In genomic region chr17:42305031-42305330, GRCh38 we compare ENCODE assay signal across 6 cellular contexts. TPM values are rescaled to one million over a fixed set of nuclear protein-coding genes. Genes with fewer than 3 reads are reported as not detected.
DNase-seq lines count a peak whose midpoint lies in the region; ATAC-seq, FAIRE-seq and TF ChIP-seq lines count a peak whose summit lies in the region.
"Not testable (repeated sequence)": the region's sequence is repeated elsewhere in the genome, so short reads cannot be mapped to it uniquely, and the experiment has no call there.

No MANE protein-coding gene starts in this region.

- DNase-seq in CD4-positive, alpha-beta T cell; T-helper 2 cell treated with Interferon-gamma antibody and Interleukin-4, amounts not matched to agents 5 μg/mL and 100 μg/mL, for 36 hours (ENCODE audit: low spot score); activated T-cell treated with anti-CD3 and anti-CD28 coated beads, Interleukin-2, amount 50 U/mL, for 24 hours; HepG2 (ENCODE audit: low spot score); stimulated activated effector memory CD8-positive, alpha-beta T cell treated with anti-CD3 and anti-CD28 coated beads, Interleukin-12 subunit alpha, Interleukin-12 subunit beta, amount 100 ng/mL, for 72 hours (ENCODE audit: low spot score in 2 of 2): not testable (repeated sequence)

- not testable (repeated sequence) for TF ChIP-seq CTCF in CD4-positive, alpha-beta T cell (IDR thresholded peaks at IDR 0.05); HepG2 (CRISPR knock-in tag; IDR thresholded peaks at IDR 0.05)

- H3K4me1 ChIP-seq in HepG2 (ENCODE audit: insufficient read depth, low read length) = peaks cover 55% of the 10 kb centered on the region

- not testable (repeated sequence) for H2AFZ ChIP-seq in HepG2 (ENCODE audit: low read length)

- POLR2A ChIA-PET in CD4-positive, alpha-beta T cell (lab: Charles Lee) = interaction anchor here (1.5 kb wide), 1 partner anchor 84 kb away, joined by 3 read pairs; the partner anchor contains the start of gene STAT3
- POLR2A ChIA-PET in HepG2 (lab: Yijun Ruan, JAX) = interaction anchor here (0.9 to 1.5 kb wide), 3 partner anchors 16 to 36 kb away, joined by 3 to 5 read pairs (median 3); partner anchors contain the start of genes STAT5A and STAT5B

- H3K9me3 ChIP-seq in CD4-positive, alpha-beta T cell (ENCODE audit: control insufficient read depth, low read length); HepG2 (ENCODE audit: low read length): not testable (repeated sequence)

- not testable (repeated sequence) for TF ChIP-seq POLR2A in HepG2 (IDR thresholded peaks at IDR 0.05; ENCODE audit: insufficient read depth in 1 of 2, low read depth in 2 of 2, low read length in 2 of 2)

- H3K27me3 Mint-ChIP-seq in CD4-positive, alpha-beta T cell; T-helper 2 cell treated with Interferon-gamma antibody and Interleukin-4, amounts not matched to agents 5 μg/mL and 100 μg/mL, for 36 hours (ENCODE audit: low read depth); activated T-cell treated with anti-CD3 and anti-CD28 coated beads, Interleukin-2, amount 50 U/mL, for 24 hours; activated naive CD4-positive, alpha-beta T cell treated with anti-CD3 and anti-CD28 coated beads, Interleukin-2, amount 50 U/mL, for 24 hours: not testable (repeated sequence)

- not testable (repeated sequence) for H3K36me3 ChIP-seq in HepG2 (replicated peaks in 1 of 2; ENCODE audit: control insufficient read depth in 1 of 2, insufficient read depth in 2 of 2, low read length in 2 of 2)

- not testable (repeated sequence) for TF ChIP-seq EP300 in HepG2 (IDR thresholded peaks at IDR 0.05; ENCODE audit: low read depth in 2 of 2, low read length in 2 of 2); HepG2 (CRISPR knock-in tag; IDR thresholded peaks at IDR 0.05; ENCODE audit: borderline replicate concordance)

- CTCF ChIA-PET in CD4-positive, alpha-beta T cell (lab: Charles Lee) = interaction anchor here (0.7 kb wide), 1 partner anchor 83 kb away, joined by 3 read pairs; no protein-coding TSS in a partner anchor
- CTCF ChIA-PET in HepG2 (lab: Yijun Ruan, JAX; ENCODE audit: low intra/inter-chr PET ratio, low total read pairs) = not testable (repeated sequence)

- peak overlapping the region; percentile 41; the same call in 1 of the 2 replicates for H3K9ac ChIP-seq in HepG2 (ENCODE audit: insufficient read depth, low read depth, low read length)

- H3K4me3 ChIP-seq in HepG2 (replicated peaks in 1 of 3; ENCODE audit: insufficient read depth in 1 of 3, low read depth in 2 of 3, low read length in 3 of 3) = peak overlapping the region in 2 of 3 experiments; percentile 27 to 65; a peak in 2 of 6 replicates

- H3K9me3 Mint-ChIP-seq in CD4-positive, alpha-beta T cell; T-helper 2 cell treated with Interferon-gamma antibody and Interleukin-4, amounts not matched to agents 5 μg/mL and 100 μg/mL, for 36 hours; activated T-cell treated with anti-CD3 and anti-CD28 coated beads, Interleukin-2, amount 50 U/mL, for 24 hours; activated naive CD4-positive, alpha-beta T cell treated with anti-CD3 and anti-CD28 coated beads, Interleukin-2, amount 50 U/mL, for 24 hours; stimulated activated effector memory CD8-positive, alpha-beta T cell treated with anti-CD3 and anti-CD28 coated beads, Interleukin-12 subunit alpha, Interleukin-12 subunit beta, amount 100 ng/mL, for 72 hours: not testable (repeated sequence)

- ATAC-seq in CD4-positive, alpha-beta T cell (ENCODE audit: poor library complexity); HepG2; stimulated activated effector memory CD8-positive, alpha-beta T cell treated with anti-CD3 and anti-CD28 coated beads, Interleukin-12 subunit alpha, Interleukin-12 subunit beta, amount 100 ng/mL, for 72 hours: not testable (repeated sequence)

- not testable (repeated sequence) for H3K79me2 ChIP-seq in HepG2 (ENCODE audit: insufficient read depth, low read length)

- BruUV-seq in HepG2 (replicated peaks; lab: Mats Ljungman, UMichigan) = not testable (repeated sequence)

- TF ChIP-seq RAD21 in HepG2 (CRISPR knock-in tag; IDR thresholded peaks at IDR 0.05) = not testable (repeated sequence)

- H3K4me1 Mint-ChIP-seq in CD4-positive, alpha-beta T cell (ENCODE audit: low read depth) = peaks cover 26% of the 10 kb centered on the region
- peaks cover 13% of the 10 kb centered on the region for H3K4me1 Mint-ChIP-seq in T-helper 2 cell treated with Interferon-gamma antibody and Interleukin-4, amounts not matched to agents 5 μg/mL and 100 μg/mL, for 36 hours (ENCODE audit: low read depth)
- peaks cover 65% of the 10 kb centered on the region for H3K4me1 Mint-ChIP-seq in activated T-cell treated with anti-CD3 and anti-CD28 coated beads, Interleukin-2, amount 50 U/mL, for 24 hours (ENCODE audit: low read depth)
- H3K4me1 Mint-ChIP-seq in activated naive CD4-positive, alpha-beta T cell treated with anti-CD3 and anti-CD28 coated beads, Interleukin-2, amount 50 U/mL, for 24 hours = peaks cover 49% of the 10 kb centered on the region
- peaks cover 57% of the 10 kb centered on the region for H3K4me1 Mint-ChIP-seq in stimulated activated effector memory CD8-positive, alpha-beta T cell treated with anti-CD3 and anti-CD28 coated beads, Interleukin-12 subunit alpha, Interleukin-12 subunit beta, amount 100 ng/mL, for 72 hours

- not testable (repeated sequence) for H3K4me3 Mint-ChIP-seq in CD4-positive, alpha-beta T cell; T-helper 2 cell treated with Interferon-gamma antibody and Interleukin-4, amounts not matched to agents 5 μg/mL and 100 μg/mL, for 36 hours; activated T-cell treated with anti-CD3 and anti-CD28 coated beads, Interleukin-2, amount 50 U/mL, for 24 hours; activated naive CD4-positive, alpha-beta T cell treated with anti-CD3 and anti-CD28 coated beads, Interleukin-2, amount 50 U/mL, for 24 hours; stimulated activated effector memory CD8-positive, alpha-beta T cell treated with anti-CD3 and anti-CD28 coated beads, Interleukin-12 subunit alpha, Interleukin-12 subunit beta, amount 100 ng/mL, for 72 hours

- WGBS in HepG2 (ENCODE audit: low lambda C conversion rate) = 93% methylated on average over 6 of the region's 6 CpGs

- peaks cover 88% of the 10 kb centered on the region for H3K36me3 Mint-ChIP-seq in CD4-positive, alpha-beta T cell (ENCODE audit: low read depth)
- H3K36me3 Mint-ChIP-seq in T-helper 2 cell treated with Interferon-gamma antibody and Interleukin-4, amounts not matched to agents 5 μg/mL and 100 μg/mL, for 36 hours (ENCODE audit: low read depth) = peaks cover 70% of the 10 kb centered on the region
- H3K36me3 Mint-ChIP-seq in activated T-cell treated with anti-CD3 and anti-CD28 coated beads, Interleukin-2, amount 50 U/mL, for 24 hours (ENCODE audit: low read depth) = peaks cover 94% of the 10 kb centered on the region
- H3K36me3 Mint-ChIP-seq in activated naive CD4-positive, alpha-beta T cell treated with anti-CD3 and anti-CD28 coated beads, Interleukin-2, amount 50 U/mL, for 24 hours = peaks cover 30% of the 10 kb centered on the region
- H3K36me3 Mint-ChIP-seq in stimulated activated effector memory CD8-positive, alpha-beta T cell treated with anti-CD3 and anti-CD28 coated beads, Interleukin-12 subunit alpha, Interleukin-12 subunit beta, amount 100 ng/mL, for 72 hours = peaks cover 100% of the 10 kb centered on the region

- H3K27ac Mint-ChIP-seq in CD4-positive, alpha-beta T cell = peak overlapping the region; percentile 75
- H3K27ac Mint-ChIP-seq in T-helper 2 cell treated with Interferon-gamma antibody and Interleukin-4, amounts not matched to agents 5 μg/mL and 100 μg/mL, for 36 hours = peak overlapping the region; percentile 65
- H3K27ac Mint-ChIP-seq in activated T-cell treated with anti-CD3 and anti-CD28 coated beads, Interleukin-2, amount 50 U/mL, for 24 hours = peak overlapping the region; percentile 84
- H3K27ac Mint-ChIP-seq in activated naive CD4-positive, alpha-beta T cell treated with anti-CD3 and anti-CD28 coated beads, Interleukin-2, amount 50 U/mL, for 24 hours = peak overlapping the region; percentile 55
- H3K27ac Mint-ChIP-seq in stimulated activated effector memory CD8-positive, alpha-beta T cell treated with anti-CD3 and anti-CD28 coated beads, Interleukin-12 subunit alpha, Interleukin-12 subunit beta, amount 100 ng/mL, for 72 hours = peak overlapping the region; percentile 74

- FAIRE-seq in HepG2 (lab: Jason Lieb, UNC) = not testable (repeated sequence)

- in situ Hi-C loops in HepG2 (cut with HindIII; ENCODE audit: extremely low pct_ligation_motif_present, low pct_unique_long_range_greater_than_20kb) = not testable (repeated sequence)

- H4K20me1 ChIP-seq in HepG2 (ENCODE audit: insufficient read depth, low read length) = not testable (repeated sequence)

- not testable (repeated sequence) for H3K27ac ChIP-seq in CD4-positive, alpha-beta T cell (ENCODE audit: low read depth, low read length)
- H3K27ac ChIP-seq in HepG2 (ENCODE audit: extremely low read length, insufficient read depth, low read length) = peak overlapping the region; percentile 63

- not testable (repeated sequence) for H3K27me3 ChIP-seq in CD4-positive, alpha-beta T cell (ENCODE audit: control insufficient read depth, insufficient read depth, low read length); HepG2 (ENCODE audit: control insufficient read depth in 1 of 2, insufficient read depth in 2 of 2, low read length in 2 of 2)

- H3K4me2 ChIP-seq in HepG2 (ENCODE audit: low read depth, low read length) = peak overlapping the region; percentile 92

- intact Hi-C loops in CD4-positive, alpha-beta T cell (cut with DNase I, micrococcal nuclease); HepG2 (cut with micrococcal nuclease; ENCODE audit: unreplicated experiment): not testable (repeated sequence)

RNA-seq across cellular contexts. Expression of gene STAT5A, which starts 16.7 kb away (rescaled TPM):
- 100 to 1,000 TPM; 141 to 150 TPM for total RNA-seq in CD4-positive, alpha-beta T cell
- 4.1 and 4.5 TPM in 2 replicates for total RNA-seq in HepG2 (2016; rRNA removed; fragmentation: Illumina TruSeq; extraction: Trizol)
- 1.5 and 1.6 TPM in 2 replicates for total RNA-seq in HepG2 (2016; cell fraction: cytosol; rRNA removed; fragmentation: Illumina TruSeq; extraction: Trizol; ENCODE audit: low read depth)
- total RNA-seq in HepG2 (2016; cell fraction: insoluble cytoplasmic fraction; rRNA removed; fragmentation: Illumina TruSeq; extraction: Trizol) = 2.4 and 3.2 TPM in 2 replicates
- 3.5 and 3.6 TPM in 2 replicates for total RNA-seq in HepG2 (2016; cell fraction: membrane; rRNA removed; fragmentation: Illumina TruSeq; extraction: Trizol)
- 3.1 and 4.2 TPM in 2 replicates for total RNA-seq in HepG2 (2016; cell fraction: nucleus; rRNA removed; fragmentation: Illumina TruSeq; extraction: Trizol)
- 1.2 and 1.4 TPM in 2 replicates for polyA plus RNA-seq in HepG2 (2011; rRNA removed)
- 1.3 and 1.4 TPM in 2 replicates for polyA plus RNA-seq in HepG2 (2011; cell fraction: cytosol; rRNA removed)
- polyA plus RNA-seq in HepG2 (2011; cell fraction: nucleus; rRNA removed) = 3.3 and 3.4 TPM in 2 replicates
- 3.9 and 7.9 TPM in 2 replicates for polyA plus RNA-seq in HepG2 (2012)
- polyA plus RNA-seq in HepG2 (2016; cell fraction: cytosol; fragmentation: Illumina TruSeq; extraction: Trizol; ENCODE audit: low read depth) = 1.2 and 1.4 TPM in 2 replicates
- polyA plus RNA-seq in HepG2 (2016; cell fraction: insoluble cytoplasmic fraction; fragmentation: Illumina TruSeq; extraction: Trizol; ENCODE audit: low read depth) = 2.4 and 3.3 TPM in 2 replicates
- polyA plus RNA-seq in HepG2 (2016; cell fraction: membrane; fragmentation: Illumina TruSeq; extraction: Trizol; ENCODE audit: low read depth) = 2.4 and 2.5 TPM in 2 replicates
- 3.2 and 4.2 TPM in 2 replicates for polyA plus RNA-seq in HepG2 (2016; cell fraction: nucleus; fragmentation: Illumina TruSeq; extraction: Trizol; ENCODE audit: insufficient read depth, low read depth)
- polyA minus RNA-seq in HepG2 (2011; rRNA and poly(A)+ RNA removed; ENCODE audit: low replicate concordance) = 6.3 and 24.5 TPM in 2 replicates
- polyA minus RNA-seq in HepG2 (2011; cell fraction: cytosol; rRNA and poly(A)+ RNA removed) = 1.7 TPM in 2 replicates
- 1.7 and 3.0 TPM in 2 replicates for polyA minus RNA-seq in HepG2 (2011; cell fraction: nucleus; rRNA and poly(A)+ RNA removed)

RNA-seq across cellular contexts. Expression of gene STAT5B, which starts 28.8 kb away (rescaled TPM):
- total RNA-seq in CD4-positive, alpha-beta T cell = 100 to 1,000 TPM in 1 of 2 experiments, 10 to 100 TPM in 1; 99.4 to 104 TPM
- 17.2 and 21.0 TPM in 2 replicates for total RNA-seq in HepG2 (2016; rRNA removed; fragmentation: Illumina TruSeq; extraction: Trizol)
- 8.8 and 10.4 TPM in 2 replicates for total RNA-seq in HepG2 (2016; cell fraction: cytosol; rRNA removed; fragmentation: Illumina TruSeq; extraction: Trizol; ENCODE audit: low read depth)
- total RNA-seq in HepG2 (2016; cell fraction: insoluble cytoplasmic fraction; rRNA removed; fragmentation: Illumina TruSeq; extraction: Trizol) = 14.8 and 23.5 TPM in 2 replicates
- total RNA-seq in HepG2 (2016; cell fraction: membrane; rRNA removed; fragmentation: Illumina TruSeq; extraction: Trizol) = 13.7 and 14.6 TPM in 2 replicates
- 21.1 and 22.8 TPM in 2 replicates for total RNA-seq in HepG2 (2016; cell fraction: nucleus; rRNA removed; fragmentation: Illumina TruSeq; extraction: Trizol)
- 42.8 and 44.8 TPM in 2 replicates for polyA plus RNA-seq in HepG2 (2011; rRNA removed)
- 18.5 and 22.6 TPM in 2 replicates for polyA plus RNA-seq in HepG2 (2011; cell fraction: cytosol; rRNA removed)
- polyA plus RNA-seq in HepG2 (2011; cell fraction: nucleus; rRNA removed) = 110 and 115 TPM in 2 replicates
- polyA plus RNA-seq in HepG2 (2012) = 27.0 and 34.0 TPM in 2 replicates
- polyA plus RNA-seq in HepG2 (2016; cell fraction: cytosol; fragmentation: Illumina TruSeq; extraction: Trizol; ENCODE audit: low read depth) = 3.0 and 3.2 TPM in 2 replicates
- polyA plus RNA-seq in HepG2 (2016; cell fraction: insoluble cytoplasmic fraction; fragmentation: Illumina TruSeq; extraction: Trizol; ENCODE audit: low read depth) = 13.9 and 18.4 TPM in 2 replicates
- 8.2 and 9.4 TPM in 2 replicates for polyA plus RNA-seq in HepG2 (2016; cell fraction: membrane; fragmentation: Illumina TruSeq; extraction: Trizol; ENCODE audit: low read depth)
- 73.9 and 77.3 TPM in 2 replicates for polyA plus RNA-seq in HepG2 (2016; cell fraction: nucleus; fragmentation: Illumina TruSeq; extraction: Trizol; ENCODE audit: insufficient read depth, low read depth)
- polyA minus RNA-seq in HepG2 (2011; rRNA and poly(A)+ RNA removed; ENCODE audit: low replicate concordance) = 35.0 and 59.1 TPM in 2 replicates
- 14.9 and 16.6 TPM in 2 replicates for polyA minus RNA-seq in HepG2 (2011; cell fraction: cytosol; rRNA and poly(A)+ RNA removed)
- polyA minus RNA-seq in HepG2 (2011; cell fraction: nucleus; rRNA and poly(A)+ RNA removed) = 36.8 and 37.1 TPM in 2 replicates

Comparison
In these comparisons a context has a peak if more than half of its experiments do, and no peak if none do; other contexts are left out.
1. RNA of gene STAT5A, which starts 16.7 kb away (total RNA-seq): 141 to 150 TPM in CD4-positive, alpha-beta T cell; 1.5 to 4.5 TPM in HepG2; every median in the first group is over 10 times any median in the second.
2. Peak in every context shown above with its lines, with median percentiles within 50 percentile points of each other: H3K27ac Mint-ChIP-seq.